In genomic region chr18:42781298-42781815, GRCh38 we compare ENCODE assay signal across 13 cellular contexts.
"Had no signal": no experiment of that assay in that cellular context is flagged by ENCODE, and none has a peak within 500 bp of the region (broad histone marks: within the 10 kb centered on the region; RNA-seq: fewer than 3 reads in every experiment).

No MANE protein-coding gene starts in this region.

- ATAC-seq: activated CD4-positive, CD25-positive, alpha-beta regulatory T cell treated with anti-CD3 and anti-CD28 coated beads, Interleukin-2, amount 50 U/mL, for 24 hours; activated naive CD4-positive, alpha-beta T cell treated with anti-CD3 and anti-CD28 coated beads, Interleukin-2, amount 50 U/mL, for 72 hours; body of pancreas; effector memory CD8-positive, alpha-beta T cell; gastroesophageal sphincter; right lobe of liver; stimulated activated naive B cell treated with anti-CD40 and anti-IgM and Interleukin-4, amounts not matched to agents 10 μg/mL and 1 μg/mL and 100 μg/mL, for 72 hours had no signal

- DNase-seq: activated effector memory CD4-positive, alpha-beta T cell treated with Interleukin-2 at 50 U/mL for 16 hours; amniotic stem cell; body of pancreas; cerebellar nuclear complex; effector memory CD8-positive, alpha-beta T cell; kidney; occipital lobe; right lobe of liver; stimulated activated CD4-positive, alpha-beta T cell treated with anti-CD3 and anti-CD28 coated beads, Interleukin-2, amount 100 ng/mL, for 24 hours; stimulated activated naive B cell treated with anti-CD40 and anti-IgM and Interleukin-4, amounts not matched to agents 10 μg/mL and 1 μg/mL and 100 μg/mL, for 72 hours had no signal
